Comparison of ENCODE assay signal across 8 cellular contexts in the genomic region with DNA sequence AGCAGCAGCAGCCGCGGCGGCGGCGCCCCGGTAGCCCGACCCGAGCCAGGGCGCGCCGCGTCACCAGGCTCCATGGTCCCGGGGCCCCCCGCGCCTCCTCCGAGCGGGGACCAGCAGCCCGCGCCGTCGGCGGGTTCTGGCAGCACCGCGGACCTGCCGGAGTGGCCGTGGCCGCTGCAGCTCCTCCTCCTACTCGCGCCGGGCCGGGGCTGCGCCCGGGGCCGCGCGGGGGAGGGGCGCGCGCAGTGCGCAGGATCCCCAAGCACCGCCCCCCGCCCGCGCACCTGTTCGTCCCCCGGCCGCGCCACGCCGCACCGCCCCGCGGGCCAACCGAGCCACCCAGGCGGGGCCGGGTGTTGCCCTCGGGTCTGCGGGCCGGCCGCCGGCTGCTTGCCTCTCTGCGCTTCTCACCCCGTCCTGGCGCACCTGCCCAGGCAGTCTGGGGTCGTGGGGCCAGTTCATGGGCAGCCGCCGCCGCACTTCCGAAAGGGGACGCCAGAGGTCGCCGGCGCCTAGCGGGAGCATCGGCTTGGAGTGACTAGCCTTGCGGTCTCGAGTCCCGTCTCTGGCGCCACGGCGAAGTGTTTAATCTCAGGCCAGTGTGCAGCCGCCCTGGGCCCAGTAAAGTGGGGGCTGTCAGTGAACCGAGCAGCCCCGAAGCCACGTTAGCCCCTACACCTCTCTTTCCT. TPM values are rescaled to one million over a fixed set of nuclear protein-coding genes. Genes with fewer than 3 reads are reported as not detected.
DNase-seq lines count a peak whose midpoint lies in the region; ATAC-seq and TF ChIP-seq lines count a peak whose summit lies in the region.

A gene (minus strand): TSS at position 163 of the 689 bp plus-strand sequence. CDS start 89 bp downstream, at position 74.

- no peak within 1 kb of the TSS for H3K27ac ChIP-seq in left lung

- in situ Hi-C loops in GM18951 (cut with MboI; ENCODE audit: low sequenced_read_pairs, unreplicated experiment) = no loop called here

- peak within 1 kb of the TSS; percentile 76 for H3K4me3 ChIP-seq in AG09309 (ENCODE audit: control insufficient read depth, low read depth, low read length)
- peak within 1 kb of the TSS; percentile 73 for H3K4me3 ChIP-seq in choroid plexus epithelial cell (ENCODE audit: low read depth, low read length)
- H3K4me3 ChIP-seq in left lung = peak within 1 kb of the TSS; percentile 27 to 43

- TF ChIP-seq POLR2A in GM18951 (IDR thresholded peaks at IDR 0.05; ENCODE audit: extremely low read depth, insufficient read depth, insufficient read length) = peak; percentile 68

- peak; percentile 74 for ATAC-seq in HG03159 (IDR thresholded peaks at IDR 0.05; ENCODE audit: unreplicated experiment)
- ATAC-seq in left lung = peak; percentile 89

- H3K4me1 ChIP-seq in left lung = peaks cover 0 to 4% of the 10 kb centered on the region in 2 donors

- DNase-seq in AG09309 (ENCODE audit: low read depth) = no peak
- DNase-seq in NCI-H345 treated with DMSO at 0.1 percent for 48 hours (lab: John Stamatoyannopoulos, UW; ENCODE audit: unreplicated experiment) = peak; percentile 25
- peak; percentile 59 to 67 for DNase-seq in activated CD4-positive, alpha-beta T cell treated with anti-CD3 and anti-CD28 coated beads for 24 hours (ENCODE audit: low read depth in 2 of 2)
- peak; percentile 68 for DNase-seq in choroid plexus epithelial cell (ENCODE audit: low read depth)
- DNase-seq in left lung = peak; percentile 75 to 95
- DNase-seq in stimulated activated CD4-positive, alpha-beta T cell treated with anti-CD3 and anti-CD28 coated beads, Interleukin-2, amount 100 ng/mL, for 48 hours = peak; percentile 76 to 77

- H3K27me3 ChIP-seq in left lung = no peaks in the 10 kb centered on the region

- intact Hi-C loops in left lung (cut with DNase I) = loop anchor here in 1 of 2 donors (5.0 kb wide), 1 partner anchor 38 kb away; no protein-coding TSS in a partner anchor

- H3K36me3 ChIP-seq in left lung = no peaks in the 10 kb centered on the region

- TF ChIP-seq CTCF in AG09309 (IDR thresholded peaks at IDR 0.05; ENCODE audit: control insufficient read depth, insufficient read depth, low read depth, low read length, missing control alignments) (peak; percentile 85), choroid plexus epithelial cell (conservative IDR thresholded peaks at IDR 0.05; ENCODE audit: low read depth, low read length) (peak; percentile 75), left lung (IDR thresholded peaks at IDR 0.05) (peak; percentile 70 to 82)

- H3K9me3 ChIP-seq in left lung = no peaks in the 10 kb centered on the region

RNA-seq across cellular contexts. Expression of the gene that starts here (rescaled TPM):
- 10 to 100 TPM in 1 of 2 donors, 1 to 10 TPM in 1; 7.6 to 10.5 TPM for total RNA-seq in left lung
